24 cellular contexts compared by ENCODE assay signal in the genomic region with DNA sequence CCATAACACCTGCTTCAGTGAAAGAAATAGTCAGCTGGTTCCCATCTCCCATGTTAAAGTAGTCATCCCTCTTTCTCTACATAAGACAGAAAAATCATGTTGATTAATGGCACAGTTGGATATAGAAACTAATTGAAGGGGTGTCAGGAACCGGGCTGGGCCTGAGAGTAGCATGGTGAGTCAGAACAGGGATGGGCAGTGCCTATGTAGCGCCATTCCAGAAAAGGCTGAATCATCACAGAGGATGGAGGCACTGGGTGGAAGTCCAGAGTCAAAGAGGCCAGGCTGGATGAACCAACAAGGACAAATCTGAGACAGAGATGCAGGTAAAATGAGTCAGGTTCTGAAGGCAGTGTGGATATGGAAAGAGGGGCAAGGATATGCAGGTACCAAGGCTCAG.
DNase-seq lines count a peak whose midpoint lies in the region; TF ChIP-seq lines count a peak whose summit lies in the region.
"Had no signal": no experiment of that assay in that cellular context is flagged by ENCODE, and none has a peak within 500 bp of the region (broad histone marks: within the 10 kb centered on the region; RNA-seq: fewer than 3 reads in every experiment).

No MANE protein-coding gene starts in this region.

- DNase-seq in MCF 10A (ENCODE audit: unreplicated experiment) (peak; percentile 38), breast epithelium (ENCODE audit: low spot score in 2 of 2) (no peak), RWPE1 (ENCODE audit: low spot score) (peak; percentile 29), esophagus muscularis mucosa (ENCODE audit: extremely low spot score) (peak; percentile 45), 8988T (no peak), islet precursor cell (no peak), mesenchymal stem cell (no peak)
- no peak for DNase-seq in stimulated activated CD4-positive, alpha-beta T cell treated with anti-CD3 and anti-CD28 coated beads, Interleukin-2, amount 100 ng/mL, for 48 hours
- DNase-seq: CD4-positive, CD25-positive, alpha-beta regulatory T cell; DMS153; GDM1; NCI-H1436 treated with DMSO at 0.1 percent for 48 hours; NCI-H446; NCI-H524 treated with DMSO at 0.1 percent for 48 hours; NCI-H774; NK-92 treated with Interleukin-12 subunit alpha and Interleukin-12 subunit beta, amount 100 ng/mL, for 24 hours; PC-9; RPMI8226; SIG-M5 had no signal

- CTCF ChIA-PET in MCF 10A (lab: Yijun Ruan, JAX): no interaction called here
- CTCF ChIA-PET in RWPE1 (lab: Yijun Ruan, JAX): no interaction called here

- H3K36me3 Mint-ChIP-seq in MCF 10A (ENCODE audit: insufficient read depth, unreplicated experiment): no peaks in the 10 kb centered on the region
- H3K36me3 Mint-ChIP-seq: CD4-positive, CD25-positive, alpha-beta regulatory T cell; IgD-negative memory B cell had no signal

- H3K27ac ChIP-seq in breast epithelium (no peak overlapping the region), RWPE1 (no peak overlapping the region), esophagus muscularis mucosa (replicated peaks in 1 of 4) (no peak overlapping the region), mesenchymal stem cell (ENCODE audit: low read length, poor library complexity, severe bottlenecking) (no peak overlapping the region)
- H3K27ac ChIP-seq: BLaER1, KMS-11, PC-9, SK-N-MC had no signal

- TF ChIP-seq POLR2A in breast epithelium (IDR thresholded peaks at IDR 0.05) (no peak), esophagus muscularis mucosa (IDR thresholded peaks at IDR 0.05; ENCODE audit: low read depth) (no peak)

- H2AFZ ChIP-seq in mesenchymal stem cell (ENCODE audit: low read depth, low read length): no peak overlapping the region
- H2AFZ ChIP-seq: PC-9 had no signal

- H3K9ac ChIP-seq in mesenchymal stem cell (ENCODE audit: low read length): no peak overlapping the region
- H3K9ac ChIP-seq: BLaER1, KMS-11 had no signal

- H2BK5ac ChIP-seq in mesenchymal stem cell (ENCODE audit: low read depth, low read length, poor library complexity, severe bottlenecking): no peak overlapping the region

- H2BK12ac ChIP-seq in mesenchymal stem cell (ENCODE audit: low read length in 2 of 2): no peak overlapping the region

- WGBS in esophagus muscularis mucosa: 78% methylated on average over 2 of the region's 2 CpGs
- 47% methylated on average over 2 of the region's 2 CpGs for WGBS in mesenchymal stem cell

- H4K8ac ChIP-seq in mesenchymal stem cell (ENCODE audit: low read length): no peak overlapping the region

- H3K4me3 Mint-ChIP-seq in MCF 10A (ENCODE audit: unreplicated experiment): no peak overlapping the region
- H3K4me3 Mint-ChIP-seq: CD4-positive, CD25-positive, alpha-beta regulatory T cell; IgD-negative memory B cell had no signal

- peaks cover 10% of the 10 kb centered on the region for H3K27me3 Mint-ChIP-seq in MCF 10A (ENCODE audit: insufficient read depth, unreplicated experiment)
- H3K27me3 Mint-ChIP-seq: CD4-positive, CD25-positive, alpha-beta regulatory T cell; IgD-negative memory B cell had no signal

- no peaks in the 10 kb centered on the region for H3K79me1 ChIP-seq in mesenchymal stem cell (replicated peaks; ENCODE audit: low read length, poor library complexity, severe bottlenecking)

- H3K9me3 ChIP-seq in breast epithelium: no peaks in the 10 kb centered on the region
- H3K9me3 ChIP-seq in esophagus muscularis mucosa: no peaks in the 10 kb centered on the region
- peaks cover 7% of the 10 kb centered on the region for H3K9me3 ChIP-seq in mesenchymal stem cell (ENCODE audit: control insufficient read depth, low read length)
- H3K9me3 ChIP-seq: BLaER1 had no signal

- TF ChIP-seq CTCF in MCF 10A (IDR thresholded peaks at IDR 0.05; ENCODE audit: unreplicated experiment) (no peak), breast epithelium (IDR thresholded peaks at IDR 0.05) (no peak), RWPE1 (conservative IDR thresholded peaks at IDR 0.05; ENCODE audit: low read depth) (no peak), esophagus muscularis mucosa (IDR thresholded peaks at IDR 0.05) (no peak)

- BruUV-seq in MCF 10A (replicated peaks; lab: Mats Ljungman, UMichigan): no TSS peak

- no peaks in the 10 kb centered on the region for H3K9me3 Mint-ChIP-seq in MCF 10A (ENCODE audit: unreplicated experiment)

- no peak overlapping the region for H2AK5ac ChIP-seq in mesenchymal stem cell (ENCODE audit: low read length, severe bottlenecking)

- TF ChIP-seq EP300 in esophagus muscularis mucosa (IDR thresholded peaks at IDR 0.05): no peak

- POLR2A ChIA-PET in MCF 10A (lab: Yijun Ruan, JAX): interaction anchor here (0.9 kb wide), 1 partner anchor 23 kb away, joined by 3 read pairs; no protein-coding TSS in a partner anchor
- POLR2A ChIA-PET in RWPE1 (lab: Yijun Ruan, JAX; ENCODE audit: low non-redundant PET): no interaction called here

- H3K14ac ChIP-seq in mesenchymal stem cell (ENCODE audit: low read length in 2 of 2): no peak overlapping the region

- H3K4me1 Mint-ChIP-seq in MCF 10A (ENCODE audit: insufficient read depth, unreplicated experiment): peaks cover 4% of the 10 kb centered on the region
- H3K4me1 Mint-ChIP-seq: CD4-positive, CD25-positive, alpha-beta regulatory T cell; IgD-negative memory B cell had no signal

- H3K36me3 ChIP-seq in breast epithelium (no peaks in the 10 kb centered on the region), esophagus muscularis mucosa (no peaks in the 10 kb centered on the region), mesenchymal stem cell (ENCODE audit: control insufficient read depth in 1 of 2, insufficient read depth in 2 of 2, low read depth in 1 of 2, low read length in 2 of 2) (no peaks in the 10 kb centered on the region)
- H3K36me3 ChIP-seq: BLaER1 had no signal

- H3K4me2 ChIP-seq in mesenchymal stem cell (ENCODE audit: low read length, poor library complexity, severe bottlenecking): no peak overlapping the region
- H3K4me2 ChIP-seq: BLaER1, KMS-11, PC-9 had no signal

- no peak overlapping the region for H3K4ac ChIP-seq in mesenchymal stem cell (ENCODE audit: low read depth in 1 of 2, low read length in 2 of 2)

- H3K4me3 ChIP-seq in breast epithelium (no peak overlapping the region), esophagus muscularis mucosa (no peak overlapping the region), mesenchymal stem cell (ENCODE audit: insufficient read depth in 1 of 2, low read depth in 1 of 2, low read length in 2 of 2) (no peak overlapping the region)
- H3K4me3 ChIP-seq: BLaER1, GM12878, PC-9, SK-N-MC had no signal

- H3K18ac ChIP-seq in mesenchymal stem cell (ENCODE audit: low read depth in 1 of 2, low read length in 2 of 2): no peak overlapping the region

- H3K4me1 ChIP-seq in breast epithelium (no peaks in the 10 kb centered on the region), esophagus muscularis mucosa (no peaks in the 10 kb centered on the region), mesenchymal stem cell (ENCODE audit: control insufficient read depth, insufficient read depth, low read depth, low read length) (no peaks in the 10 kb centered on the region)
- H3K4me1 ChIP-seq: BLaER1 had no signal

- no peak overlapping the region for H3K27ac Mint-ChIP-seq in MCF 10A (ENCODE audit: low read depth, unreplicated experiment)
- H3K27ac Mint-ChIP-seq: IgD-negative memory B cell had no signal

- H3K27me3 ChIP-seq in breast epithelium (peaks cover 0 to 7% of the 10 kb centered on the region in 2 donors), esophagus muscularis mucosa (peaks cover 0 to 9% (median 0%) of the 10 kb centered on the region in 4 donors), mesenchymal stem cell (ENCODE audit: control insufficient read depth in 1 of 2, insufficient read depth in 1 of 2, low read length in 2 of 2) (no peaks in the 10 kb centered on the region)
- H3K27me3 ChIP-seq: BLaER1 had no signal

- no peak overlapping the region for H3K23ac ChIP-seq in mesenchymal stem cell (ENCODE audit: low read length in 2 of 2)

- H2BK15ac ChIP-seq in mesenchymal stem cell (ENCODE audit: low read depth, poor library complexity, severe bottlenecking): no peak overlapping the region

- no peak overlapping the region for H2BK120ac ChIP-seq in mesenchymal stem cell (ENCODE audit: low read depth, low read length)

- intact Hi-C loops in MCF 10A (cut with micrococcal nuclease) (no loop called here), breast epithelium (cut with DNase I; ENCODE audit: low total_unique reads) (no loop called here), esophagus muscularis mucosa (cut with DNase I) (no loop called here)

- no peak overlapping the region for H4K91ac ChIP-seq in mesenchymal stem cell (ENCODE audit: low read length)

Comparison
In these comparisons a context has a peak if more than half of its experiments do, and no peak if none do; other contexts are left out.
1. DNase-seq: peak in MCF 10A (single experiment), RWPE1 (single experiment) and esophagus muscularis mucosa (single experiment); none in breast epithelium (0 of 2), 8988T (single experiment), islet precursor cell (single experiment), mesenchymal stem cell (single experiment) and stimulated activated CD4-positive, alpha-beta T cell treated with anti-CD3 and anti-CD28 coated beads, Interleukin-2, amount 100 ng/mL, for 48 hours (0 of 2).